In the genomic region with DNA sequence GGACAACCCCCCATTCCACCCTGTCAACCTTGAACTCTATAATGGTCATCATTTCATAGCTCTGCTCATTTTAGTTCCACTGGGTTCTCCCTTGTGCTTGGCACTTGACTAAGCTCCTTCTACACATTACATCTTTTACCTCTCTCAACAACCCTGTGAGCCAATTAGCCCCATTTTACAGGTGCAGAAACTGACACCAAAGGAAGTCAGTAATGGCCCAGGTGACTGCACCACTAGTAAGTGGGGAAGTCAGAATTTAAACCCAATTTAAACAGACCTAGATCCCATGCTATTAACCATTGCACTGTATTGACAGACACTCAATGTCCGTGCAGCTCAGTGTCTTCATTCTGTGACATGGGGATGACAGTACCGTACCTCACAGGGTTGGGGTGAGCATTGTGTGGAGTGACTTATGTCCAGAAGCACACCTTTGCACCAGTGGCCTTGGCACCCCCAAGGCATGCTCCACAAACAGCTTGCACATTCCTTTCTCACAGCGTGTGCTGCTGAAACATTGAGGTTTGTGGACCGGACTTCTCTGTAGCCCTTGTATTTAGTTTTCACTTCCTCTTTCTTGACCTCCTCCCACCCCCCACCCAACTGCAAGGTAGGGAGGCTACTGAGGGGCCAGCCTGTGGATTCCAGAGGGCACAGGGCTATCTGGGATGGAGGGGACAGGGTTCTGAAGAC, we compare ENCODE assay signal across 7 cellular contexts. TPM values are rescaled to one million over a fixed set of nuclear protein-coding genes. Genes with fewer than 3 reads are reported as not detected.
DNase-seq lines count a peak whose midpoint lies in the region; ATAC-seq and TF ChIP-seq lines count a peak whose summit lies in the region.

No MANE protein-coding gene starts in this region.

- H3K27me3 Mint-ChIP-seq in naive thymus-derived CD8-positive, alpha-beta T cell: no peaks in the 10 kb centered on the region

- peak overlapping the region in 1 of 2 donors; percentile 44 for H3K27ac ChIP-seq in coronary artery

- TF ChIP-seq CTCF in coronary artery (IDR thresholded peaks at IDR 0.05): no peak

- no peaks in the 10 kb centered on the region for H3K36me3 Mint-ChIP-seq in naive thymus-derived CD8-positive, alpha-beta T cell

- 0 out of 2 replicates have a peak, but pooled peaks have one; percentile 13 for TF ChIP-seq POLR2A in Raji (IDR thresholded peaks at IDR 0.05; ENCODE audit: insufficient read depth, low read depth, low read length)

- peaks cover 47 to 100% (median 95%) of the 10 kb centered on the region in 4 donors for H3K4me1 Mint-ChIP-seq in naive thymus-derived CD8-positive, alpha-beta T cell

- ATAC-seq in GM18873 (IDR thresholded peaks at IDR 0.05; ENCODE audit: low FRiP score, unreplicated experiment) (peak; percentile 31), HG02852 (IDR thresholded peaks at IDR 0.05; ENCODE audit: unreplicated experiment) (peak; percentile 45)
- no peak for ATAC-seq in naive thymus-derived CD8-positive, alpha-beta T cell

- peak overlapping the region in 9 of 10 donors; percentile 13 to 83 (median 76) for H3K4me3 Mint-ChIP-seq in naive thymus-derived CD8-positive, alpha-beta T cell

- H3K27ac Mint-ChIP-seq in naive thymus-derived CD8-positive, alpha-beta T cell: peak overlapping the region; percentile 90 to 97 (median 95)

- intact Hi-C loops in posterior cingulate gyrus (cut with DNase I): no loop called here

- DNase-seq in naive thymus-derived CD8-positive, alpha-beta T cell: no peak
- no peak for DNase-seq in posterior cingulate gyrus
- no peak for DNase-seq in T1000 (lab: John Stamatoyannopoulos, UW)
- no peak for DNase-seq in coronary artery (ENCODE audit: low spot score)

- no peak overlapping the region for H3K4me3 ChIP-seq in coronary artery

- no peaks in the 10 kb centered on the region for H3K9me3 Mint-ChIP-seq in naive thymus-derived CD8-positive, alpha-beta T cell

- POLR2A ChIA-PET in naive thymus-derived CD8-positive, alpha-beta T cell (lab: Charles Lee): interaction anchor here (0.8 to 23.2 kb wide), 10 partner anchors 7 to 70 kb away, joined by 3 to 648 read pairs (median 50); a partner anchor contains a TSS

RNA-seq across cellular contexts. Expression of a gene that starts 23.1 kb away (rescaled TPM):
- 100 to 1,000 TPM; 116 to 127 TPM for total RNA-seq in naive thymus-derived CD8-positive, alpha-beta T cell
- 100 to 1,000 TPM; 108 to 218 (median 141) TPM for polyA plus RNA-seq in naive thymus-derived CD8-positive, alpha-beta T cell

Comparison
In these comparisons a context has a peak if more than half of its experiments do, and no peak if none do; other contexts are left out.
1. ATAC-seq: peak in GM18873 (single experiment) and HG02852 (single experiment); none in naive thymus-derived CD8-positive, alpha-beta T cell (0 of 2).